20 cellular contexts compared by ENCODE assay signal in genomic region chr7:91630581-91631370, GRCh38.
"Had no signal": no experiment of that assay in that cellular context is flagged by ENCODE, and none has a peak within 500 bp of the region (broad histone marks: within the 10 kb centered on the region; RNA-seq: fewer than 3 reads in every experiment).

No MANE protein-coding gene starts in this region.

- ATAC-seq: activated CD4-positive, alpha-beta T cell treated with anti-CD3 and anti-CD28 coated beads for 36 hours; left lung; naive thymus-derived CD4-positive, alpha-beta T cell; WTC11 had no signal

- H3K27me3 ChIP-seq: left lung, spleen, testis, vagina had no signal

- H3K27ac ChIP-seq: coronary artery, left lung, spleen, testis, vagina had no signal

- H3K36me3 Mint-ChIP-seq: activated naive CD8-positive, alpha-beta T cell treated with anti-CD3 and anti-CD28 coated beads, Interleukin-2, amount 10 ng/mL, durations not matched to agents 7 days and 5 days; naive thymus-derived CD4-positive, alpha-beta T cell; WTC11 had no signal

- H3K4me1 Mint-ChIP-seq: activated CD4-positive, alpha-beta T cell treated with anti-CD3 and anti-CD28 coated beads for 36 hours; activated naive CD8-positive, alpha-beta T cell treated with anti-CD3 and anti-CD28 coated beads, Interleukin-2, amount 10 ng/mL, durations not matched to agents 7 days and 5 days had no signal

- H3K4me3 ChIP-seq: coronary artery, left lung, lung, spleen, testis, vagina had no signal

- H3K27me3 Mint-ChIP-seq: activated CD4-positive, alpha-beta T cell treated with anti-CD3 and anti-CD28 coated beads for 36 hours; activated naive CD8-positive, alpha-beta T cell treated with anti-CD3 and anti-CD28 coated beads, Interleukin-2, amount 10 ng/mL, durations not matched to agents 7 days and 5 days; naive thymus-derived CD4-positive, alpha-beta T cell; progenitor cell of endocrine pancreas had no signal

- H3K4me3 Mint-ChIP-seq: activated CD4-positive, alpha-beta T cell treated with anti-CD3 and anti-CD28 coated beads for 36 hours; activated naive CD8-positive, alpha-beta T cell treated with anti-CD3 and anti-CD28 coated beads, Interleukin-2, amount 10 ng/mL, durations not matched to agents 7 days and 5 days; endodermal cell; naive thymus-derived CD4-positive, alpha-beta T cell; neural crest cell; WTC11 had no signal

- H3K4me1 ChIP-seq: left lung, spleen, testis, vagina had no signal

- H3K9me3 Mint-ChIP-seq: activated naive CD8-positive, alpha-beta T cell treated with anti-CD3 and anti-CD28 coated beads, Interleukin-2, amount 10 ng/mL, durations not matched to agents 7 days and 5 days; naive thymus-derived CD4-positive, alpha-beta T cell had no signal

- DNase-seq: activated CD4-positive, alpha-beta T cell treated with anti-CD3 and anti-CD28 coated beads for 36 hours; activated CD4-positive, alpha-beta T cell treated with anti-CD3 and anti-CD28 coated beads, Interleukin-2, amount 50 U/mL, for 48 hours; activated naive CD4-positive, alpha-beta T cell treated with Interleukin-2 at 50 U/mL for 16 hours; activated naive CD8-positive, alpha-beta T cell treated with anti-CD3 and anti-CD28 coated beads, Interleukin-2, amount 10 ng/mL, durations not matched to agents 7 days and 5 days; activated T-cell treated with anti-CD3 and anti-CD28 coated beads, Interleukin-2, amount 50 U/mL, for 48 hours; amniotic stem cell; endodermal cell; left lung; naive thymus-derived CD4-positive, alpha-beta T cell; spleen; stimulated activated CD4-positive, alpha-beta T cell treated with anti-CD3 and anti-CD28 coated beads, Interleukin-4, amount 100 ng/mL, for 1 hour; stimulated activated naive CD4-positive, alpha-beta T cell; testis; trophoblast cell had no signal

- H3K36me3 ChIP-seq: left lung, spleen, vagina had no signal

- H3K9me3 ChIP-seq: left lung, testis, vagina had no signal

- H3K27ac Mint-ChIP-seq: activated CD4-positive, alpha-beta T cell treated with anti-CD3 and anti-CD28 coated beads for 36 hours; activated naive CD8-positive, alpha-beta T cell treated with anti-CD3 and anti-CD28 coated beads, Interleukin-2, amount 10 ng/mL, durations not matched to agents 7 days and 5 days; endodermal cell; naive thymus-derived CD4-positive, alpha-beta T cell; progenitor cell of endocrine pancreas; WTC11 had no signal
